ENCODE assay signal across 1 cellular context in genomic region chr2:171922230-171923022, GRCh38.
TF ChIP-seq lines count a peak whose summit lies in the region.

A gene with protein sequence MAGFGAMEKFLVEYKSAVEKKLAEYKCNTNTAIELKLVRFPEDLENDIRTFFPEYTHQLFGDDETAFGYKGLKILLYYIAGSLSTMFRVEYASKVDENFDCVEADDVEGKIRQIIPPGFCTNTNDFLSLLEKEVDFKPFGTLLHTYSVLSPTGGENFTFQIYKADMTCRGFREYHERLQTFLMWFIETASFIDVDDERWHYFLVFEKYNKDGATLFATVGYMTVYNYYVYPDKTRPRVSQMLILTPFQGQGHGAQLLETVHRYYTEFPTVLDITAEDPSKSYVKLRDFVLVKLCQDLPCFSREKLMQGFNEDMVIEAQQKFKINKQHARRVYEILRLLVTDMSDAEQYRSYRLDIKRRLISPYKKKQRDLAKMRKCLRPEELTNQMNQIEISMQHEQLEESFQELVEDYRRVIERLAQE (plus strand): TSS chr2:171922461. CDS start chr2:171922501, 40 bp downstream.

TF ChIP-seq in WTC11, 78 proteins besides CTCF, POLR2A, EP300 and RAD21 (continued from another document):
- TF ChIP-seq HMGXB4 (CRISPR knock-in tag; IDR thresholded peaks at IDR 0.05) (no peak; the same call in 1 of the 2 replicates), NFATC4 (CRISPR knock-in tag; IDR thresholded peaks at IDR 0.05) (no peak), KAT7 (CRISPR knock-in tag; IDR thresholded peaks at IDR 0.05; ENCODE audit: borderline replicate concordance) (0 out of 2 replicates have a peak, but pooled peaks have one; percentile 86), TEAD1 (CRISPR knock-in tag; IDR thresholded peaks at IDR 0.05) (0 out of 2 replicates have a peak, but pooled peaks have one; percentile 37), FOXP4 (CRISPR knock-in tag; IDR thresholded peaks at IDR 0.05) (no peak), IRF2 (CRISPR knock-in tag; IDR thresholded peaks at IDR 0.05; ENCODE audit: borderline replicate concordance, low read depth) (no peak), ZNF396 (CRISPR knock-in tag; IDR thresholded peaks at IDR 0.05; ENCODE audit: borderline replicate concordance) (no peak), ZNF416 (CRISPR knock-in tag; IDR thresholded peaks at IDR 0.05) (0 out of 2 replicates have a peak, but pooled peaks have one; percentile 30), NR2C2 (CRISPR knock-in tag; IDR thresholded peaks at IDR 0.05) (no peak), HMGA2 (CRISPR knock-in tag; IDR thresholded peaks at IDR 0.05) (no peak), JAZF1 (CRISPR knock-in tag; IDR thresholded peaks at IDR 0.05) (no peak), ZNF317 (CRISPR knock-in tag; IDR thresholded peaks at IDR 0.05; ENCODE audit: borderline replicate concordance, low read depth) (no peak), PRDM15 (CRISPR knock-in tag; IDR thresholded peaks at IDR 0.05) (no peak), GABPB1 (CRISPR knock-in tag; IDR thresholded peaks at IDR 0.05) (peak; percentile 81), NFE2L1 (CRISPR knock-in tag; IDR thresholded peaks at IDR 0.05) (peak; percentile 23; the same call in 1 of the 2 replicates), ZNF138 (CRISPR knock-in tag; conservative IDR thresholded peaks at IDR 0.05) (no peak), MAX (CRISPR knock-in tag; IDR thresholded peaks at IDR 0.05) (no peak), FOXK1 (CRISPR knock-in tag; IDR thresholded peaks at IDR 0.05) (peak; percentile 56; the same call in 1 of the 2 replicates), NFYB (CRISPR knock-in tag; conservative IDR thresholded peaks at IDR 0.05; ENCODE audit: low read depth) (0 out of 2 replicates have a peak, but pooled peaks have one; percentile 24), CREM (CRISPR knock-in tag; IDR thresholded peaks at IDR 0.05) (peak; percentile 88), CDX4 (CRISPR knock-in tag; IDR thresholded peaks at IDR 0.05; ENCODE audit: borderline replicate concordance) (no peak), TEAD4 (CRISPR knock-in tag; IDR thresholded peaks at IDR 0.05) (no peak), FOXJ3 (CRISPR knock-in tag; IDR thresholded peaks at IDR 0.05; ENCODE audit: borderline replicate concordance) (no peak)
- TF ChIP-seq, protein P1, sequence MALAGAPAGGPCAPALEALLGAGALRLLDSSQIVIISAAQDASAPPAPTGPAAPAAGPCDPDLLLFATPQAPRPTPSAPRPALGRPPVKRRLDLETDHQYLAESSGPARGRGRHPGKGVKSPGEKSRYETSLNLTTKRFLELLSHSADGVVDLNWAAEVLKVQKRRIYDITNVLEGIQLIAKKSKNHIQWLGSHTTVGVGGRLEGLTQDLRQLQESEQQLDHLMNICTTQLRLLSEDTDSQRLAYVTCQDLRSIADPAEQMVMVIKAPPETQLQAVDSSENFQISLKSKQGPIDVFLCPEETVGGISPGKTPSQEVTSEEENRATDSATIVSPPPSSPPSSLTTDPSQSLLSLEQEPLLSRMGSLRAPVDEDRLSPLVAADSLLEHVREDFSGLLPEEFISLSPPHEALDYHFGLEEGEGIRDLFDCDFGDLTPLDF (CRISPR knock-in tag; IDR thresholded peaks at IDR 0.05) = no peak
- TF ChIP-seq, protein P2, sequence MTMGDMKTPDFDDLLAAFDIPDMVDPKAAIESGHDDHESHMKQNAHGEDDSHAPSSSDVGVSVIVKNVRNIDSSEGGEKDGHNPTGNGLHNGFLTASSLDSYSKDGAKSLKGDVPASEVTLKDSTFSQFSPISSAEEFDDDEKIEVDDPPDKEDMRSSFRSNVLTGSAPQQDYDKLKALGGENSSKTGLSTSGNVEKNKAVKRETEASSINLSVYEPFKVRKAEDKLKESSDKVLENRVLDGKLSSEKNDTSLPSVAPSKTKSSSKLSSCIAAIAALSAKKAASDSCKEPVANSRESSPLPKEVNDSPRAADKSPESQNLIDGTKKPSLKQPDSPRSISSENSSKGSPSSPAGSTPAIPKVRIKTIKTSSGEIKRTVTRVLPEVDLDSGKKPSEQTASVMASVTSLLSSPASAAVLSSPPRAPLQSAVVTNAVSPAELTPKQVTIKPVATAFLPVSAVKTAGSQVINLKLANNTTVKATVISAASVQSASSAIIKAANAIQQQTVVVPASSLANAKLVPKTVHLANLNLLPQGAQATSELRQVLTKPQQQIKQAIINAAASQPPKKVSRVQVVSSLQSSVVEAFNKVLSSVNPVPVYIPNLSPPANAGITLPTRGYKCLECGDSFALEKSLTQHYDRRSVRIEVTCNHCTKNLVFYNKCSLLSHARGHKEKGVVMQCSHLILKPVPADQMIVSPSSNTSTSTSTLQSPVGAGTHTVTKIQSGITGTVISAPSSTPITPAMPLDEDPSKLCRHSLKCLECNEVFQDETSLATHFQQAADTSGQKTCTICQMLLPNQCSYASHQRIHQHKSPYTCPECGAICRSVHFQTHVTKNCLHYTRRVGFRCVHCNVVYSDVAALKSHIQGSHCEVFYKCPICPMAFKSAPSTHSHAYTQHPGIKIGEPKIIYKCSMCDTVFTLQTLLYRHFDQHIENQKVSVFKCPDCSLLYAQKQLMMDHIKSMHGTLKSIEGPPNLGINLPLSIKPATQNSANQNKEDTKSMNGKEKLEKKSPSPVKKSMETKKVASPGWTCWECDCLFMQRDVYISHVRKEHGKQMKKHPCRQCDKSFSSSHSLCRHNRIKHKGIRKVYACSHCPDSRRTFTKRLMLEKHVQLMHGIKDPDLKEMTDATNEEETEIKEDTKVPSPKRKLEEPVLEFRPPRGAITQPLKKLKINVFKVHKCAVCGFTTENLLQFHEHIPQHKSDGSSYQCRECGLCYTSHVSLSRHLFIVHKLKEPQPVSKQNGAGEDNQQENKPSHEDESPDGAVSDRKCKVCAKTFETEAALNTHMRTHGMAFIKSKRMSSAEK (CRISPR knock-in tag; IDR thresholded peaks at IDR 0.05; ENCODE audit: borderline replicate concordance) = no peak
- TF ChIP-seq, protein P3, sequence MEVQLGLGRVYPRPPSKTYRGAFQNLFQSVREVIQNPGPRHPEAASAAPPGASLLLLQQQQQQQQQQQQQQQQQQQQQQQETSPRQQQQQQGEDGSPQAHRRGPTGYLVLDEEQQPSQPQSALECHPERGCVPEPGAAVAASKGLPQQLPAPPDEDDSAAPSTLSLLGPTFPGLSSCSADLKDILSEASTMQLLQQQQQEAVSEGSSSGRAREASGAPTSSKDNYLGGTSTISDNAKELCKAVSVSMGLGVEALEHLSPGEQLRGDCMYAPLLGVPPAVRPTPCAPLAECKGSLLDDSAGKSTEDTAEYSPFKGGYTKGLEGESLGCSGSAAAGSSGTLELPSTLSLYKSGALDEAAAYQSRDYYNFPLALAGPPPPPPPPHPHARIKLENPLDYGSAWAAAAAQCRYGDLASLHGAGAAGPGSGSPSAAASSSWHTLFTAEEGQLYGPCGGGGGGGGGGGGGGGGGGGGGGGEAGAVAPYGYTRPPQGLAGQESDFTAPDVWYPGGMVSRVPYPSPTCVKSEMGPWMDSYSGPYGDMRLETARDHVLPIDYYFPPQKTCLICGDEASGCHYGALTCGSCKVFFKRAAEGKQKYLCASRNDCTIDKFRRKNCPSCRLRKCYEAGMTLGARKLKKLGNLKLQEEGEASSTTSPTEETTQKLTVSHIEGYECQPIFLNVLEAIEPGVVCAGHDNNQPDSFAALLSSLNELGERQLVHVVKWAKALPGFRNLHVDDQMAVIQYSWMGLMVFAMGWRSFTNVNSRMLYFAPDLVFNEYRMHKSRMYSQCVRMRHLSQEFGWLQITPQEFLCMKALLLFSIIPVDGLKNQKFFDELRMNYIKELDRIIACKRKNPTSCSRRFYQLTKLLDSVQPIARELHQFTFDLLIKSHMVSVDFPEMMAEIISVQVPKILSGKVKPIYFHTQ (CRISPR knock-in tag; IDR thresholded peaks at IDR 0.05) = peak; percentile 66; the same call in 1 of the 2 replicates
- TF ChIP-seq, protein P4, sequence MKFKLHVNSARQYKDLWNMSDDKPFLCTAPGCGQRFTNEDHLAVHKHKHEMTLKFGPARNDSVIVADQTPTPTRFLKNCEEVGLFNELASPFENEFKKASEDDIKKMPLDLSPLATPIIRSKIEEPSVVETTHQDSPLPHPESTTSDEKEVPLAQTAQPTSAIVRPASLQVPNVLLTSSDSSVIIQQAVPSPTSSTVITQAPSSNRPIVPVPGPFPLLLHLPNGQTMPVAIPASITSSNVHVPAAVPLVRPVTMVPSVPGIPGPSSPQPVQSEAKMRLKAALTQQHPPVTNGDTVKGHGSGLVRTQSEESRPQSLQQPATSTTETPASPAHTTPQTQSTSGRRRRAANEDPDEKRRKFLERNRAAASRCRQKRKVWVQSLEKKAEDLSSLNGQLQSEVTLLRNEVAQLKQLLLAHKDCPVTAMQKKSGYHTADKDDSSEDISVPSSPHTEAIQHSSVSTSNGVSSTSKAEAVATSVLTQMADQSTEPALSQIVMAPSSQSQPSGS (CRISPR knock-in tag; IDR thresholded peaks at IDR 0.05; ENCODE audit: borderline replicate concordance, low read depth) = no peak
